33 cellular contexts compared by ENCODE assay signal in the genomic region with DNA sequence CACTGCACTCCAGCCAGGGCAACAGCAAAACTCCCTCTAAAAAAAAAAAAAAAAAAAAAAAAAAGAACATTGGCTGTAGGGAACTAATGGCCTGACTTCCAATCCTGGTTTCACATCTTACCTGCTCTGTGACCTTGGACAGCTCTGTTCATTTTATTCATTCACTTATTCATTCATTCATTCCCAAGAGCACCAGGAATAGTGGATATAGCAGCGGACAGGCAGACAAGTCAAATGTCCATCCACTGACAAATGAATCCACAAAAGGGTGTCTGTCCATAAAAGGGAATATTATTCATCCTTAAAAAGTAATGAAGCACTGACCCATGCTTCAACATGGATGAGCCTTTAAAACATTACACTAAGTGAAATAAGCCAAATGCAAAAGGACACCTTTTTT.
"Had no signal": no experiment of that assay in that cellular context is flagged by ENCODE, and none has a peak within 500 bp of the region (broad histone marks: within the 10 kb centered on the region; RNA-seq: fewer than 3 reads in every experiment).

No MANE protein-coding gene starts in this region.

- DNase-seq: activated B cell treated with CpG ODN at 0.5 μM for 24 hours; activated CD4-positive, alpha-beta T cell treated with anti-CD3 and anti-CD28 coated beads for 48 hours; activated CD4-positive, alpha-beta T cell treated with anti-CD3 and anti-CD28 coated beads, Interleukin-2, amount 50 U/mL, for 1 hour; activated CD4-positive, alpha-beta T cell treated with anti-CD3 and anti-CD28 coated beads, Interleukin-2, amount 50 U/mL, for 48 hours; activated CD8-positive, alpha-beta memory T cell treated with anti-CD3 and anti-CD28 coated beads for 24 hours; activated CD8-positive, alpha-beta T cell treated with anti-CD3 and anti-CD28 coated beads for 36 hours; activated effector memory CD4-positive, alpha-beta T cell treated with Interleukin-2 at 50 U/mL for 16 hours; activated gamma-delta T cell treated with Interleukin-2 at 50 U/mL for 16 hours; activated naive CD4-positive, alpha-beta T cell treated with Interleukin-2 at 50 U/mL for 16 hours; activated naive CD8-positive, alpha-beta T cell treated with anti-CD3 and anti-CD28 coated beads for 36 hours; activated naive CD8-positive, alpha-beta T cell treated with anti-CD3 and anti-CD28 coated beads, Interleukin-2, amount 50 U/mL, for 24 hours; activated T-cell treated with anti-CD3 and anti-CD28 coated beads, Interleukin-2, amount 50 U/mL, for 4 hours; adrenal gland; amygdala; aorta; body of pancreas; central memory CD4-positive, alpha-beta T cell; cerebellar nuclear complex; effector CD4-positive, alpha-beta T cell; effector memory CD8-positive, alpha-beta T cell; erythroblast; foreskin keratinocyte; gastrocnemius medialis; glutamatergic neuron; heart left ventricle; T-helper 1 cell; T-helper 17 cell; T1000; WERI-Rb-1 had no signal

- H3K4me1 ChIP-seq: body of pancreas, foreskin keratinocyte had no signal

- H3K9me3 ChIP-seq: adrenal gland, body of pancreas, esophagus muscularis mucosa, gastrocnemius medialis, heart left ventricle had no signal

- H3K36me3 ChIP-seq: adrenal gland, esophagus muscularis mucosa, gastrocnemius medialis, heart left ventricle, WERI-Rb-1 had no signal

- H3K27me3 ChIP-seq: adrenal gland, body of pancreas, esophagus muscularis mucosa, gastrocnemius medialis, heart left ventricle had no signal

- ATAC-seq: activated CD4-positive, CD25-positive, alpha-beta regulatory T cell treated with anti-CD3 and anti-CD28 coated beads, Interleukin-2, amount 50 U/mL, for 24 hours; activated CD8-positive, alpha-beta T cell treated with anti-CD3 and anti-CD28 coated beads for 36 hours; activated naive CD8-positive, alpha-beta T cell treated with anti-CD3 and anti-CD28 coated beads, Interleukin-2, amount 50 U/mL, for 24 hours; activated T-cell treated with anti-CD3 and anti-CD28 coated beads, Interleukin-2, amount 50 U/mL, for 4 hours; activated T-helper 17 cell treated with anti-CD3 and anti-CD28 coated beads, Interleukin-2, amount 50 U/mL, for 72 hours; body of pancreas; effector memory CD8-positive, alpha-beta T cell; foreskin keratinocyte; gastrocnemius medialis; heart left ventricle; T-helper 17 cell had no signal

- H3K27ac ChIP-seq: adrenal gland, body of pancreas, coronary artery, esophagus muscularis mucosa, foreskin keratinocyte, gastrocnemius medialis, heart left ventricle, WERI-Rb-1 had no signal

- H3K4me3 ChIP-seq: adrenal gland, body of pancreas, coronary artery, esophagus muscularis mucosa, gastrocnemius medialis, heart left ventricle had no signal
